ENCODE assay signal across 8 cellular contexts in genomic region chr16:89560413-89561194, GRCh38. TPM values are rescaled to one million over a fixed set of nuclear protein-coding genes. Genes with fewer than 3 reads are reported as not detected.
DNase-seq lines count a peak whose midpoint lies in the region; ATAC-seq and TF ChIP-seq lines count a peak whose summit lies in the region.

Gene RPL13, plus strand, starts transcription at chr16:89560682. Its CDS starts 278 bp downstream, at chr16:89560960.

- ATAC-seq in HG03432 (IDR thresholded peaks at IDR 0.05; ENCODE audit: unreplicated experiment) = peak; percentile 88
- peak; percentile 90 for ATAC-seq in activated CD4-positive, alpha-beta T cell treated with anti-CD3 and anti-CD28 coated beads for 36 hours

- H3K4me3 Mint-ChIP-seq in activated CD4-positive, alpha-beta T cell treated with anti-CD3 and anti-CD28 coated beads for 36 hours = peak within 1 kb of the TSS; percentile 95
- peak within 1 kb of the TSS; percentile 92 for H3K4me3 Mint-ChIP-seq in chondrocyte (ENCODE audit: unreplicated experiment)

- H3K9me3 Mint-ChIP-seq in activated CD4-positive, alpha-beta T cell treated with anti-CD3 and anti-CD28 coated beads for 36 hours (ENCODE audit: low read depth) = no peaks in the 10 kb centered on the region
- no peaks in the 10 kb centered on the region for H3K9me3 Mint-ChIP-seq in chondrocyte (ENCODE audit: low read depth)

- POLR2A ChIA-PET in activated CD4-positive, alpha-beta T cell treated with anti-CD3 and anti-CD28 coated beads for 36 hours (lab: Charles Lee) = no interaction called here

- peaks cover 48% of the 10 kb centered on the region for H3K36me3 Mint-ChIP-seq in activated CD4-positive, alpha-beta T cell treated with anti-CD3 and anti-CD28 coated beads for 36 hours (ENCODE audit: low read depth)
- peaks cover 36% of the 10 kb centered on the region for H3K36me3 Mint-ChIP-seq in chondrocyte (ENCODE audit: low read depth)

- no peaks in the 10 kb centered on the region for H3K27me3 Mint-ChIP-seq in activated CD4-positive, alpha-beta T cell treated with anti-CD3 and anti-CD28 coated beads for 36 hours
- H3K27me3 Mint-ChIP-seq in chondrocyte (ENCODE audit: low read depth) = no peaks in the 10 kb centered on the region

- intact Hi-C loops in activated CD4-positive, alpha-beta T cell treated with anti-CD3 and anti-CD28 coated beads for 36 hours (cut with DNase I, micrococcal nuclease) = loop anchor here (1.0 to 5.0 kb wide), 13 partner anchors 52 to 1108 kb away; partner anchors contain the start of genes ANKRD11 (in 1 of the 2), CDT1 (in 1 of the 2), CHMP1A (in 1 of the 2) and SPATA33 (in 1 of the 2)

- peaks cover 9% of the 10 kb centered on the region for H3K36me3 ChIP-seq in kidney epithelial cell (ENCODE audit: control insufficient read depth, insufficient read depth, low read length)

- TF ChIP-seq CTCF in chondrocyte (IDR thresholded peaks at IDR 0.05) (peak; percentile 37), kidney epithelial cell (IDR thresholded peaks at IDR 0.05; ENCODE audit: insufficient read depth, low read length, poor library complexity, severe bottlenecking) (no peak)

- peaks cover 47% of the 10 kb centered on the region for H3K4me1 Mint-ChIP-seq in activated CD4-positive, alpha-beta T cell treated with anti-CD3 and anti-CD28 coated beads for 36 hours
- peaks cover 55% of the 10 kb centered on the region for H3K4me1 Mint-ChIP-seq in chondrocyte (ENCODE audit: low read depth)

- H3K27ac Mint-ChIP-seq in activated CD4-positive, alpha-beta T cell treated with anti-CD3 and anti-CD28 coated beads for 36 hours = peak within 1 kb of the TSS; percentile 99
- peak within 1 kb of the TSS; percentile 99 for H3K27ac Mint-ChIP-seq in chondrocyte (ENCODE audit: unreplicated experiment)

- peak; percentile 99 for TF ChIP-seq POLR2A in GM19099 (IDR thresholded peaks at IDR 0.05; ENCODE audit: extremely low read depth, insufficient read length, low read depth)

- DNase-seq in AML-193 (lab: John Stamatoyannopoulos, UW) (peak; percentile 86 to 92), NCI-H524 (lab: John Stamatoyannopoulos, UW) (peak; percentile 91 to 95), chondrocyte (ENCODE audit: low spot score) (no peak), kidney epithelial cell (ENCODE audit: low read depth) (peak; percentile 74)
- peak; percentile 97 for DNase-seq in activated CD4-positive, alpha-beta T cell treated with anti-CD3 and anti-CD28 coated beads for 36 hours
- peak; percentile 95 for DNase-seq in stimulated activated CD4-positive, alpha-beta T cell treated with anti-CD3 and anti-CD28 coated beads, Interleukin-15, amount 100 ng/mL, for 24 hours

- no peaks in the 10 kb centered on the region for H3K27me3 ChIP-seq in kidney epithelial cell (ENCODE audit: control insufficient read depth, insufficient read depth, low read length)

- peak within 1 kb of the TSS; percentile 63 for H3K4me3 ChIP-seq in kidney epithelial cell (ENCODE audit: low read depth, low read length)

- CTCF ChIA-PET in activated CD4-positive, alpha-beta T cell treated with anti-CD3 and anti-CD28 coated beads for 36 hours (lab: Charles Lee) = no interaction called here

RNA-seq across cellular contexts. Expression of gene RPL13, which starts in this region (rescaled TPM):
- total RNA-seq in activated CD4-positive, alpha-beta T cell treated with anti-CD3 and anti-CD28 coated beads for 36 hours = 1,000 to 10,000 TPM; 2,518 to 3,038 TPM
- total RNA-seq in chondrocyte (1,149 to 1,324 TPM (median 1,165 TPM) in 3 replicates), kidney epithelial cell (11,644 and 17,833 TPM in 2 replicates)
